In the genomic region with DNA sequence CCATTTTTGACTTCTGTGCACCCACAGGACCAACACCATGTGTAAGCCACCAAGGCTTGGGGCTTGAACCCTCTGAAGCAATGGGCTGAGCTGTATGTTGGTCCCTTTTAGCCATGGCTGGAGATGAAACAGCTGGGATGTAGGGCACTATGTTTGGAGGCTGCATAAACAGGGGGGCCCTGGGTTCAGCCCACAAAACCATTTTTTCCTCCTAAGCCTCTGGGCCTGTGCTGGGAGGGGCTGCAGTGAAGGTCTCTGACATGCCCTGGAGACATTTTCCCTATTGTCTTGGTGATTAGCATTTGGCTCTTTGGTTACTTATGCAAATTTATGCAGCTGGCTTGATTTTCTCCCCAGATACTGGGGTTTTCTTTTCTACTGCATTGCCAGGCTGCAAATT, we compare ENCODE assay signal across 34 cellular contexts.
A peak's percentile ranks its signal among the peaks of the same experiment; 100 is the strongest.
DNase-seq lines count a peak whose midpoint lies in the region; ATAC-seq, FAIRE-seq and TF ChIP-seq lines count a peak whose summit lies in the region.
"Had no signal": no experiment of that assay in that cellular context is flagged by ENCODE, and none has a peak within 500 bp of the region (broad histone marks: within the 10 kb centered on the region; RNA-seq: fewer than 3 reads in every experiment).

No MANE protein-coding gene starts in this region.

- H3K4me2 ChIP-seq in A549 (no peak overlapping the region), K562 (ENCODE audit: insufficient read depth, low read length) (no peak overlapping the region)
- H3K4me2 ChIP-seq: BLaER1; BLaER1 treated with 17β-estradiol and CSF1 and Interleukin-3, amounts not matched to agents 10 nM and 100 nM had no signal

- H3K27me3 ChIP-seq in K562 (ENCODE audit: control insufficient read depth in 2 of 2, insufficient read depth in 2 of 2, low read length in 2 of 2) = no peaks in the 10 kb centered on the region
- H3K27me3 ChIP-seq: BE2C; BLaER1; BLaER1 treated with 17β-estradiol and CSF1 and Interleukin-3, amounts not matched to agents 10 nM and 100 nM had no signal

- peaks cover 7% of the 10 kb centered on the region in 2 donors for H3K36me3 Mint-ChIP-seq in activated naive CD4-positive, alpha-beta T cell treated with anti-CD3 and anti-CD28 coated beads, Interleukin-2, amount 50 U/mL, for 72 hours
- H3K36me3 Mint-ChIP-seq: CD14-positive monocyte; CD4-positive, alpha-beta memory T cell; CD4-positive, CD25-positive, alpha-beta regulatory T cell; CD8-positive, alpha-beta memory T cell; CD8-positive, alpha-beta T cell had no signal

- POLR2A ChIA-PET in A549 (lab: Yijun Ruan, JAX) = no interaction called here
- POLR2A ChIA-PET in HEK293 (lab: Yijun Ruan, JAX) = no interaction called here
- POLR2A ChIA-PET in K562 (lab: Yijun Ruan, JAX) = no interaction called here

- TF ChIP-seq CTCF in A549 (IDR thresholded peaks at IDR 0.05) = no peak
- TF ChIP-seq CTCF in HEK293 (tag by site-specific recombination; IDR thresholded peaks at IDR 0.05) = no peak
- no peak for TF ChIP-seq CTCF in K562 (IDR thresholded peaks at IDR 0.05 in 2 of 3, conservative IDR thresholded peaks at IDR 0.05 in 1 of 3; ENCODE audit: insufficient read depth in 2 of 3, low read depth in 1 of 3, low read length in 3 of 3)
- TF ChIP-seq CTCF in lower leg skin (IDR thresholded peaks at IDR 0.05) = no peak

- BruUV-seq in K562 (replicated peaks; lab: Mats Ljungman, UMichigan) = no TSS peak

- H3K4me3 ChIP-seq in A549 (no peak overlapping the region), HEK293 (ENCODE audit: low read depth, low read length) (no peak overlapping the region), K562 (no peak overlapping the region), lower leg skin (ENCODE audit: low read depth, poor library complexity, severe bottlenecking) (no peak overlapping the region)
- H3K4me3 ChIP-seq: BLaER1; BLaER1 treated with 17β-estradiol and CSF1 and Interleukin-3, amounts not matched to agents 10 nM and 100 nM had no signal

- H3K9me1 ChIP-seq in K562 (ENCODE audit: control insufficient read depth, insufficient read depth, low read length) = no peaks in the 10 kb centered on the region

- H3K4me1 ChIP-seq in A549 (no peaks in the 10 kb centered on the region), HEK293 (ENCODE audit: control insufficient read depth, insufficient read depth, low read length) (no peaks in the 10 kb centered on the region), K562 (replicated peaks in 1 of 2; ENCODE audit: control insufficient read depth in 2 of 2, insufficient read depth in 2 of 2, low read length in 2 of 2) (no peaks in the 10 kb centered on the region)
- H3K4me1 ChIP-seq: BE2C; BLaER1; BLaER1 treated with 17β-estradiol and CSF1 and Interleukin-3, amounts not matched to agents 10 nM and 100 nM; Caco-2 had no signal

- no peaks in the 10 kb centered on the region; the same call in 2 of the 3 replicates for H3K9me3 ChIP-seq in A549
- no peaks in the 10 kb centered on the region; the same call in 1 of the 2 replicates for H3K9me3 ChIP-seq in HEK293 (ENCODE audit: control insufficient read depth, insufficient read depth, low read depth, low read length)
- H3K9me3 ChIP-seq in K562 (replicated peaks; ENCODE audit: control insufficient read depth, insufficient read depth, low read depth, low read length) = no peaks in the 10 kb centered on the region
- H3K9me3 ChIP-seq: BE2C, Caco-2 had no signal

- no peak overlapping the region for H3K27ac ChIP-seq in A549
- no peak overlapping the region for H3K27ac ChIP-seq in HEK293 (ENCODE audit: extremely low read depth, low read depth, low read length)
- no peak overlapping the region for H3K27ac ChIP-seq in K562 (ENCODE audit: extremely low read depth, low read depth, low read length)
- H3K27ac ChIP-seq: 22Rv1; BLaER1; BLaER1 treated with 17β-estradiol and CSF1 and Interleukin-3, amounts not matched to agents 10 nM and 100 nM; C4-2B had no signal

- intact Hi-C loops in K562 (cut with micrococcal nuclease) (no loop called here), lower leg skin (cut with DNase I; ENCODE audit: low total_unique reads) (no loop called here)

- H2AFZ ChIP-seq in K562 (ENCODE audit: low read depth, low read length) = no peak overlapping the region

- H3K36me3 ChIP-seq in HEK293 (ENCODE audit: control insufficient read depth in 2 of 2, insufficient read depth in 1 of 2, low read length in 2 of 2) (no peaks in the 10 kb centered on the region), K562 (ENCODE audit: control insufficient read depth, insufficient read depth, low read length) (no peaks in the 10 kb centered on the region)
- H3K36me3 ChIP-seq: BE2C, BLaER1 had no signal

- no peak for TF ChIP-seq RAD21 in A549 (conservative IDR thresholded peaks at IDR 0.05 in 1 of 2, IDR thresholded peaks at IDR 0.05 in 1 of 2)
- TF ChIP-seq RAD21 in K562 (CRISPR knock-in tag; conservative IDR thresholded peaks at IDR 0.05 in 1 of 2, IDR thresholded peaks at IDR 0.05 in 1 of 2) = no peak

- FAIRE-seq in A549 (lab: Jason Lieb, UNC) (no peak), K562 (lab: Jason Lieb, UNC) (no peak)
- FAIRE-seq: A204.1, D721Med had no signal

- ATAC-seq in A549 (no peak), K562 (no peak), HG03139 (IDR thresholded peaks at IDR 0.05; ENCODE audit: unreplicated experiment) (no peak)
- ATAC-seq in activated naive CD4-positive, alpha-beta T cell treated with anti-CD3 and anti-CD28 coated beads, Interleukin-2, amount 50 U/mL, for 72 hours = no peak
- ATAC-seq: CD8-positive, alpha-beta T cell had no signal

- no peak overlapping the region for H3K27ac Mint-ChIP-seq in activated naive CD4-positive, alpha-beta T cell treated with anti-CD3 and anti-CD28 coated beads, Interleukin-2, amount 50 U/mL, for 72 hours
- H3K27ac Mint-ChIP-seq: B cell; CD4-positive, alpha-beta memory T cell; CD4-positive, alpha-beta T cell; CD4-positive, CD25-positive, alpha-beta regulatory T cell; CD8-positive, alpha-beta memory T cell; CD8-positive, alpha-beta T cell had no signal

- no peaks in the 10 kb centered on the region for H4K20me1 ChIP-seq in K562 (replicated peaks; ENCODE audit: control insufficient read depth, insufficient read depth, low read length)
- H4K20me1 ChIP-seq: BLaER1; BLaER1 treated with 17β-estradiol and CSF1 and Interleukin-3, amounts not matched to agents 10 nM and 100 nM had no signal

- DNase-seq in A549 (ENCODE audit: low read depth in 1 of 2, low spot score in 1 of 2) (no peak), K562 (ENCODE audit: extremely low read depth in 1 of 4, low spot score in 3 of 4) (no peak), lower leg skin (ENCODE audit: low spot score in 2 of 2) (no peak)
- no peak for DNase-seq in activated naive CD4-positive, alpha-beta T cell treated with anti-CD3 and anti-CD28 coated beads, Interleukin-2, amount 50 U/mL, for 72 hours (ENCODE audit: low spot score in 2 of 2)
- DNase-seq: 8988T; ACHN; AML-193; BE2C; C1 segment of cervical spinal cord; Caco-2; Calu3; CD4-positive, alpha-beta memory T cell; CD4-positive, alpha-beta T cell; CD4-positive, CD25-positive, alpha-beta regulatory T cell; CD8-positive, alpha-beta memory T cell; CD8-positive, alpha-beta T cell; COR-L47; DMS 273 treated with DMSO at 0.1 percent for 48 hours; DMS153; DMS53; DMS79; DMS79 treated with DMSO at 0.1 percent for 48 hours; DND-41; EL had no signal

- TF ChIP-seq POLR2A in A549 (IDR thresholded peaks at IDR 0.05; ENCODE audit: low read length) (no peak), K562 (conservative IDR thresholded peaks at IDR 0.05) (no peak), lower leg skin (IDR thresholded peaks at IDR 0.05) (no peak)

- H3K9me3 Mint-ChIP-seq in activated naive CD4-positive, alpha-beta T cell treated with anti-CD3 and anti-CD28 coated beads, Interleukin-2, amount 50 U/mL, for 72 hours = peaks cover 12 to 17% of the 10 kb centered on the region in 2 donors

- H3K79me2 ChIP-seq in K562 (ENCODE audit: control insufficient read depth, insufficient read depth, low read length) = no peaks in the 10 kb centered on the region

- no peak overlapping the region for H3K9ac ChIP-seq in K562 (ENCODE audit: insufficient read depth in 1 of 2, low read depth in 2 of 2, low read length in 2 of 2)
- H3K9ac ChIP-seq: BLaER1; BLaER1 treated with 17β-estradiol and CSF1 and Interleukin-3, amounts not matched to agents 10 nM and 100 nM had no signal

- CTCF ChIA-PET in A549 (lab: Yijun Ruan, JAX) = no interaction called here
- CTCF ChIA-PET in HEK293 (lab: Yijun Ruan, JAX) = no interaction called here
- CTCF ChIA-PET in K562 (lab: Yijun Ruan, JAX; ENCODE audit: low intra/inter-chr PET ratio) = no interaction called here

- TF ChIP-seq EP300 in A549 (IDR thresholded peaks at IDR 0.05) = no peak
- no peak for TF ChIP-seq EP300 in K562 (IDR thresholded peaks at IDR 0.05; ENCODE audit: low read length)

- in situ Hi-C loops in K562 (cut with MboI) = no loop called here

TF ChIP-seq in A549, 52 proteins besides CTCF, POLR2A, EP300 and RAD21 (continues in another document):
- TF ChIP-seq BCL3 (IDR thresholded peaks at IDR 0.05) = no peak

TF ChIP-seq in HEK293, 187 proteins besides CTCF, POLR2A, EP300 and RAD21 (continues in another document):
- no peak for TF ChIP-seq ZFP37 (tag by site-specific recombination; IDR thresholded peaks at IDR 0.05)
- no peak for TF ChIP-seq ZNF510 (tag by site-specific recombination; IDR thresholded peaks at IDR 0.05; ENCODE audit: insufficient replicate concordance)
- peak; percentile 92; the same call in 1 of the 2 replicates for TF ChIP-seq TRIM28 (IDR thresholded peaks at IDR 0.05; ENCODE audit: borderline replicate concordance, low read length)
- TF ChIP-seq SETDB1 (IDR thresholded peaks at IDR 0.05; ENCODE audit: insufficient read length, low read length) = peak; percentile 92
- no peak for TF ChIP-seq YY1 (tag by site-specific recombination; IDR thresholded peaks at IDR 0.05)
- no peak for TF ChIP-seq ZNF629 (tag by site-specific recombination; IDR thresholded peaks at IDR 0.05)

TF ChIP-seq in K562, 482 proteins besides CTCF, POLR2A, EP300 and RAD21 (continues in another document):
- no peak for TF ChIP-seq WHSC1 (IDR thresholded peaks at IDR 0.05; ENCODE audit: low read length)
